ENCODE assay signal across 8 cellular contexts in genomic region chr16:88920618-88921602, GRCh38. TPM values are rescaled to one million over a fixed set of nuclear protein-coding genes. Genes with fewer than 3 reads are reported as not detected.
DNase-seq lines count a peak whose midpoint lies in the region; ATAC-seq, FAIRE-seq and TF ChIP-seq lines count a peak whose summit lies in the region.

No MANE protein-coding gene starts in this region.

- H3K9me3 Mint-ChIP-seq in immature natural killer cell, result no peaks in the 10 kb centered on the region

- no peaks in the 10 kb centered on the region for H3K4me1 Mint-ChIP-seq in immature natural killer cell

- H3K9me1 ChIP-seq in endothelial cell of umbilical vein (replicated peaks; ENCODE audit: control insufficient read depth, extremely low read depth, insufficient read depth, low read length), result no peaks in the 10 kb centered on the region

- intact Hi-C loops in endothelial cell of umbilical vein (cut with micrococcal nuclease) (loop anchor here (2.0 to 5.0 kb wide), 2 partner anchors 20 to 109 kb away; partner anchors contain the start of gene APRT), prostate gland (cut with DNase I) (no loop called here)

- H3K9me3 ChIP-seq in endothelial cell of umbilical vein (replicated peaks; ENCODE audit: control insufficient read depth, insufficient read depth, low read length), result no peaks in the 10 kb centered on the region
- no peaks in the 10 kb centered on the region for H3K9me3 ChIP-seq in prostate gland
- H3K9me3 ChIP-seq in HAP-1, result no peaks in the 10 kb centered on the region

- peak overlapping the region; percentile 74 for H3K4me2 ChIP-seq in endothelial cell of umbilical vein (ENCODE audit: insufficient read depth, low read length)

- dilution Hi-C loops in endothelial cell of umbilical vein (cut with MboI; ENCODE audit: extremely low pct_ligation_motif_present, low sequenced_read_pairs), result no loop called here

- peaks cover 0 to 2% (median 0%) of the 10 kb centered on the region in 3 donors for H3K27me3 Mint-ChIP-seq in immature natural killer cell (ENCODE audit: low read depth in 3 of 3)

- H3K4me1 ChIP-seq in endothelial cell of umbilical vein (ENCODE audit: control insufficient read depth, extremely low read depth, insufficient read depth, low read length), result peaks cover 27% of the 10 kb centered on the region
- H3K4me1 ChIP-seq in prostate gland (replicated peaks), result peaks cover 14% of the 10 kb centered on the region
- no peaks in the 10 kb centered on the region for H3K4me1 ChIP-seq in HAP-1

- no peak overlapping the region for H3K27ac Mint-ChIP-seq in immature natural killer cell

- H3K4me3 Mint-ChIP-seq in immature natural killer cell, result no peak overlapping the region

- CTCF ChIA-PET in endothelial cell of umbilical vein (lab: Charles Lee), result interaction anchor here (0.7 to 2.3 kb wide), 2 partner anchors 63 to 290 kb away, joined by 3 to 7 read pairs; no protein-coding TSS in a partner anchor

- POLR2A ChIA-PET in endothelial cell of umbilical vein (lab: Charles Lee), result no interaction called here

- peak; percentile 93 for FAIRE-seq in endothelial cell of umbilical vein (lab: Jason Lieb, UNC)

- in situ Hi-C loops in HAP-1 (cut with MboI; ENCODE audit: low sequenced_read_pairs), result no loop called here

- BruUV-seq in endothelial cell of umbilical vein (replicated peaks; lab: Mats Ljungman, UMichigan), result no TSS peak

- H3K27ac ChIP-seq in endothelial cell of umbilical vein (ENCODE audit: insufficient read depth, low read depth, low read length) (peak overlapping the region; percentile 87), prostate gland (peak overlapping the region; percentile 62 to 74)

- TF ChIP-seq POLR2A in endothelial cell of umbilical vein (IDR thresholded peaks at IDR 0.05; ENCODE audit: low read depth, low read length) (peak; percentile 55), prostate gland (IDR thresholded peaks at IDR 0.05) (no peak)

- peak overlapping the region; percentile 76 for H2AFZ ChIP-seq in endothelial cell of umbilical vein (ENCODE audit: low read depth, low read length)

- DNase-seq in ELF-1 (ENCODE audit: low read depth, low spot score) (peak; percentile 60), NCI-H1694 treated with DMSO at 0.1 percent for 48 hours (lab: John Stamatoyannopoulos, UW) (peak; percentile 20), endothelial cell of umbilical vein (ENCODE audit: low read depth, low spot score) (peak; percentile 91), prostate gland (ENCODE audit: low spot score) (peak; percentile 65), HAP-1 (ENCODE audit: low spot score in 2 of 2) (no peak), immature natural killer cell (no peak)
- no peak for DNase-seq in stimulated activated CD4-positive, alpha-beta T cell treated with anti-CD3 and anti-CD28 coated beads, Interleukin-4, amount 100 ng/mL, for 24 hours

- peak overlapping the region; percentile 74 for H3K9ac ChIP-seq in endothelial cell of umbilical vein (replicated peaks; ENCODE audit: extremely low read depth, insufficient read depth, low read length)

- ATAC-seq in GM21447 (IDR thresholded peaks at IDR 0.05; ENCODE audit: unreplicated experiment), result no peak

- no peaks in the 10 kb centered on the region for H3K79me2 ChIP-seq in endothelial cell of umbilical vein (ENCODE audit: control insufficient read depth, insufficient read depth, low read length)

- TF ChIP-seq CTCF in endothelial cell of umbilical vein (IDR thresholded peaks at IDR 0.05; ENCODE audit: extremely low read depth in 1 of 2, insufficient read depth in 1 of 2, low read depth in 1 of 2, low read length in 2 of 2) (no peak), prostate gland (IDR thresholded peaks at IDR 0.05) (no peak)

- H3K36me3 ChIP-seq in endothelial cell of umbilical vein (ENCODE audit: control insufficient read depth in 2 of 2, extremely low read depth in 1 of 2, insufficient read depth in 2 of 2, low read length in 2 of 2) (no peaks in the 10 kb centered on the region), prostate gland (no peaks in the 10 kb centered on the region), HAP-1 (replicated peaks) (no peaks in the 10 kb centered on the region)

- no peaks in the 10 kb centered on the region for H3K36me3 Mint-ChIP-seq in immature natural killer cell

- no peaks in the 10 kb centered on the region for H4K20me1 ChIP-seq in endothelial cell of umbilical vein (replicated peaks; ENCODE audit: control insufficient read depth, extremely low read depth, insufficient read depth, low read length)

- 20% methylated on average over 28 of the region's 28 CpGs for WGBS in prostate gland

- peak overlapping the region in 1 of 3 experiments; percentile 4 for H3K4me3 ChIP-seq in endothelial cell of umbilical vein (replicated peaks in 1 of 3; ENCODE audit: insufficient read depth in 1 of 3, low read depth in 1 of 3, low read length in 3 of 3)
- no peak overlapping the region for H3K4me3 ChIP-seq in prostate gland
- no peak overlapping the region for H3K4me3 ChIP-seq in HAP-1

- H3K27me3 ChIP-seq in endothelial cell of umbilical vein (ENCODE audit: control insufficient read depth in 2 of 2, insufficient read depth in 2 of 2, low read length in 2 of 2) (no peaks in the 10 kb centered on the region), prostate gland (replicated peaks; ENCODE audit: insufficient read depth) (no peaks in the 10 kb centered on the region), HAP-1 (ENCODE audit: low read depth) (no peaks in the 10 kb centered on the region)

TF ChIP-seq in endothelial cell of umbilical vein, 7 proteins besides CTCF, POLR2A, EP300 and RAD21:
- TF ChIP-seq POLR2AphosphoS5 (IDR thresholded peaks at IDR 0.05; ENCODE audit: insufficient read depth, low read depth, low read length) (peak; percentile 58), JUN (IDR thresholded peaks at IDR 0.05; ENCODE audit: borderline replicate concordance, insufficient read depth, insufficient read length, low read depth) (no peak)

RNA-seq across cellular contexts. Expression of gene PABPN1L, which starts 54.5 kb away (rescaled TPM):
- total RNA-seq in endothelial cell of umbilical vein (not detected in 2 replicates), prostate gland (1 to 10 TPM in 1 of 2 donors, not detected in 1; 4.1 TPM)
- polyA plus RNA-seq in endothelial cell of umbilical vein (not detected in 2 replicates), immature natural killer cell (not detected)
- not detected in 2 replicates for polyA plus RNA-seq in endothelial cell of umbilical vein (2011; cell fraction: cytosol; rRNA removed)
- polyA plus RNA-seq in endothelial cell of umbilical vein (2011; cell fraction: nucleus; rRNA removed), result not detected in 2 replicates
- polyA plus RNA-seq in endothelial cell of umbilical vein (2012), result not detected in 2 replicates
- polyA minus RNA-seq in endothelial cell of umbilical vein, result not detected in 2 replicates
- polyA minus RNA-seq in endothelial cell of umbilical vein (2011; cell fraction: cytosol; rRNA and poly(A)+ RNA removed), result not detected
- not detected in 2 replicates for polyA minus RNA-seq in endothelial cell of umbilical vein (2011; cell fraction: nucleus; rRNA and poly(A)+ RNA removed)

RNA-seq across cellular contexts. Expression of gene CBFA2T3, which starts 56.1 kb away (rescaled TPM):
- not detected in 2 replicates for total RNA-seq in endothelial cell of umbilical vein
- not detected in 2 replicates for polyA plus RNA-seq in endothelial cell of umbilical vein
- polyA plus RNA-seq in endothelial cell of umbilical vein (2011; cell fraction: cytosol; rRNA removed), result not detected in 2 replicates
- polyA plus RNA-seq in endothelial cell of umbilical vein (2011; cell fraction: nucleus; rRNA removed), result not detected in 2 replicates
- polyA plus RNA-seq in endothelial cell of umbilical vein (2012), result not detected in 2 replicates
- polyA minus RNA-seq in endothelial cell of umbilical vein, result 0.07 and 0.42 TPM in 2 replicates
- not detected for polyA minus RNA-seq in endothelial cell of umbilical vein (2011; cell fraction: cytosol; rRNA and poly(A)+ RNA removed)
- polyA minus RNA-seq in endothelial cell of umbilical vein (2011; cell fraction: nucleus; rRNA and poly(A)+ RNA removed), result not detected in 2 replicates
- total RNA-seq in prostate gland, result 1 to 10 TPM; 4.5 to 8.7 TPM
- polyA plus RNA-seq in immature natural killer cell, result under 1 TPM in 2 of 3 donors, not detected in 1; 0.49 to 0.76 TPM

Comparison
In these comparisons a context has a peak if more than half of its experiments do, and no peak if none do; other contexts are left out.
1. DNase-seq: peak in ELF-1 (single experiment), NCI-H1694 treated with DMSO at 0.1 percent for 48 hours (single experiment), endothelial cell of umbilical vein (single experiment) and prostate gland (single experiment); none in HAP-1 (0 of 2), immature natural killer cell (0 of 3) and stimulated activated CD4-positive, alpha-beta T cell treated with anti-CD3 and anti-CD28 coated beads, Interleukin-4, amount 100 ng/mL, for 24 hours (single experiment).